ENCODE assay signal across 12 cellular contexts in the genomic region with DNA sequence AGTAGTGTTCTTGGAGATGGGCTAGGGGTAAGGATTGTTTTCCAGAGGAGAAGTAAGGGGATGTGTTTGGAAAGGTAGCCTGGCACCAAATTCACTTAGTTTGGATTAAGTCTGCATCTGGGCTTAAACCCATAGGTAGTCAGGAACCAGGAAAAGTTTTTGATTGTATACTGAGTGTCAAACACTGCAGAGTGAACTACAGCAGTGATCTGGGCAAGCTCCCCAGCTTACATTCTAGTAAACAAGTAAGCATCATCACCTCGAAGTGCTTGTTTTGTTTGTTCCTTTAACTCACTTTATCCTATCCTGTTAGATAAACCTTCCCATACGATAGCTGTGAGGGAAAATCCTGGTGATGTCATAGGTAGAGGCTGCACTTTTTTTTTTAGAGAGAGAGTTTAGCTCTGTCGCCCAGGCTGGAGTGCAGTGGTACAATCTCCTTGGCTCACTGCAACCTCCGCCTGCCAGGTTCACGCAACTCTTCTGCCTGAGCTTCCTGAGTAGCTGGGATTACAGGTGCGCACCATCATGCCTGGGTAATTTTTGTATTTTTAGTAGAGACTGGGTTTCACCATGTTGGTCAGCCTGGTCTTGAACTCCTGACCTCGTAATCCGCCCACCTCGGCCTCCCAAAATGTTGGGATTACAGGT. TPM values are rescaled to one million over a fixed set of nuclear protein-coding genes. Genes with fewer than 3 reads are reported as not detected.
DNase-seq lines count a peak whose midpoint lies in the region; ATAC-seq and TF ChIP-seq lines count a peak whose summit lies in the region.
"Had no signal": no experiment of that assay in that cellular context is flagged by ENCODE, and none has a peak within 500 bp of the region (broad histone marks: within the 10 kb centered on the region; RNA-seq: fewer than 3 reads in every experiment).

No MANE protein-coding gene starts in this region.

- peaks cover 58% of the 10 kb centered on the region for H3K4me1 Mint-ChIP-seq in activated naive CD4-positive, alpha-beta T cell treated with anti-CD3 and anti-CD28 coated beads for 36 hours (ENCODE audit: low read depth)
- H3K4me1 Mint-ChIP-seq in stimulated activated naive B cell treated with anti-CD40 and anti-IgM and Interleukin-4, amounts not matched to agents 10 μg/mL and 1 μg/mL and 100 μg/mL, for 72 hours: peaks cover 38 to 59% of the 10 kb centered on the region in 2 donors

- peaks cover 5% of the 10 kb centered on the region for H4K20me1 ChIP-seq in fibroblast of lung (ENCODE audit: control insufficient read depth, extremely low read depth, insufficient read depth, low read length)

- no peaks in the 10 kb centered on the region for H3K9me3 Mint-ChIP-seq in activated naive CD4-positive, alpha-beta T cell treated with anti-CD3 and anti-CD28 coated beads for 36 hours
- no peaks in the 10 kb centered on the region for H3K9me3 Mint-ChIP-seq in stimulated activated naive B cell treated with anti-CD40 and anti-IgM and Interleukin-4, amounts not matched to agents 10 μg/mL and 1 μg/mL and 100 μg/mL, for 72 hours

- H3K27me3 Mint-ChIP-seq in activated naive CD4-positive, alpha-beta T cell treated with anti-CD3 and anti-CD28 coated beads for 36 hours (ENCODE audit: low read depth): no peaks in the 10 kb centered on the region
- no peaks in the 10 kb centered on the region for H3K27me3 Mint-ChIP-seq in stimulated activated naive B cell treated with anti-CD40 and anti-IgM and Interleukin-4, amounts not matched to agents 10 μg/mL and 1 μg/mL and 100 μg/mL, for 72 hours

- no peak for ATAC-seq in RWPE2 (ENCODE audit: low read depth)
- no peak for ATAC-seq in stimulated activated naive B cell treated with anti-CD40 and anti-IgM and Interleukin-4, amounts not matched to agents 10 μg/mL and 1 μg/mL and 100 μg/mL, for 72 hours (replicated peaks)
- ATAC-seq in Right ventricle myocardium superior (ENCODE audit: poor library complexity): no peak
- ATAC-seq: left ventricle myocardium superior had no signal

- H3K27me3 ChIP-seq in RWPE2 (ENCODE audit: insufficient read depth, poor library complexity, severe bottlenecking) (no peaks in the 10 kb centered on the region), fibroblast of lung (ENCODE audit: control insufficient read depth, insufficient read depth, low read length) (no peaks in the 10 kb centered on the region), left ventricle myocardium inferior (ENCODE audit: low read depth) (no peaks in the 10 kb centered on the region)
- H3K27me3 ChIP-seq: spleen, stomach had no signal

- intact Hi-C loops in activated naive CD4-positive, alpha-beta T cell treated with anti-CD3 and anti-CD28 coated beads for 36 hours (cut with micrococcal nuclease): loop anchor here (1.0 to 10.0 kb wide), 2 partner anchors 8 to 1409 kb away; partner anchors contain the start of gene ZCCHC24
- intact Hi-C loops in Right ventricle myocardium superior (cut with DNase I) (no loop called here), left ventricle myocardium inferior (cut with micrococcal nuclease) (no loop called here)

- H3K36me3 Mint-ChIP-seq in activated naive CD4-positive, alpha-beta T cell treated with anti-CD3 and anti-CD28 coated beads for 36 hours (ENCODE audit: low read depth): peaks cover 64% of the 10 kb centered on the region
- H3K36me3 Mint-ChIP-seq in stimulated activated naive B cell treated with anti-CD40 and anti-IgM and Interleukin-4, amounts not matched to agents 10 μg/mL and 1 μg/mL and 100 μg/mL, for 72 hours: peaks cover 42 to 60% of the 10 kb centered on the region in 2 donors

- peaks cover 62% of the 10 kb centered on the region for H3K79me2 ChIP-seq in fibroblast of lung (ENCODE audit: control insufficient read depth, insufficient read depth, low read length)

- peak overlapping the region; percentile 87 for H3K27ac Mint-ChIP-seq in activated naive CD4-positive, alpha-beta T cell treated with anti-CD3 and anti-CD28 coated beads for 36 hours
- H3K27ac Mint-ChIP-seq in stimulated activated naive B cell treated with anti-CD40 and anti-IgM and Interleukin-4, amounts not matched to agents 10 μg/mL and 1 μg/mL and 100 μg/mL, for 72 hours: peak overlapping the region; percentile 97

- H3K4me1 ChIP-seq in RWPE2 (ENCODE audit: insufficient read depth, poor library complexity, severe bottlenecking) (peaks cover 32% of the 10 kb centered on the region), fibroblast of lung (ENCODE audit: control insufficient read depth, extremely low read depth, insufficient read depth, low read length) (peaks cover 10% of the 10 kb centered on the region), left ventricle myocardium inferior (peaks cover 49% of the 10 kb centered on the region)

- CTCF ChIA-PET in activated naive CD4-positive, alpha-beta T cell treated with anti-CD3 and anti-CD28 coated beads for 36 hours (lab: Charles Lee): interaction anchor here (3.0 kb wide), 1 partner anchor 11 kb away, joined by 23 read pairs; no protein-coding TSS in a partner anchor

- H3K9me3 ChIP-seq in RWPE2 (ENCODE audit: severe bottlenecking) (no peaks in the 10 kb centered on the region), fibroblast of lung (ENCODE audit: control insufficient read depth, insufficient read depth, low read depth, low read length) (no peaks in the 10 kb centered on the region), left ventricle myocardium inferior (replicated peaks) (no peaks in the 10 kb centered on the region)
- H3K9me3 ChIP-seq: spleen, stomach had no signal

- no peak overlapping the region for H2AFZ ChIP-seq in fibroblast of lung (ENCODE audit: low read length)

- H3K27ac ChIP-seq in RWPE2 (ENCODE audit: poor library complexity, severe bottlenecking) (peak overlapping the region; percentile 67), fibroblast of lung (ENCODE audit: insufficient read depth, low read length) (no peak overlapping the region), left ventricle myocardium inferior (replicated peaks) (no peak overlapping the region)
- H3K27ac ChIP-seq: spleen had no signal

- H3K4me3 Mint-ChIP-seq in activated naive CD4-positive, alpha-beta T cell treated with anti-CD3 and anti-CD28 coated beads for 36 hours: peak overlapping the region; percentile 88
- H3K4me3 Mint-ChIP-seq in stimulated activated naive B cell treated with anti-CD40 and anti-IgM and Interleukin-4, amounts not matched to agents 10 μg/mL and 1 μg/mL and 100 μg/mL, for 72 hours: peak overlapping the region; percentile 90 to 97

- peak overlapping the region; percentile 98 for H3K4me2 ChIP-seq in fibroblast of lung (ENCODE audit: extremely low read depth, insufficient read depth, low read length)

- H3K4me3 ChIP-seq in RWPE2 (ENCODE audit: severe bottlenecking) (no peak overlapping the region), fibroblast of lung (replicated peaks in 1 of 4; ENCODE audit: control extremely low read depth in 1 of 4, insufficient read depth in 1 of 4, low read depth in 3 of 4, low read length in 4 of 4) (peak overlapping the region in 2 of 4 experiments; percentile 2 to 36), left ventricle myocardium inferior (no peak overlapping the region)

- no peak for TF ChIP-seq CTCF in RWPE2 (IDR thresholded peaks at IDR 0.05; ENCODE audit: poor library complexity, severe bottlenecking)
- TF ChIP-seq CTCF in fibroblast of lung (conservative IDR thresholded peaks at IDR 0.05 in 1 of 2, IDR thresholded peaks at IDR 0.05 in 1 of 2; ENCODE audit: low read depth in 1 of 2, low read length in 2 of 2): no peak
- TF ChIP-seq CTCF in left ventricle myocardium inferior (IDR thresholded peaks at IDR 0.05; ENCODE audit: borderline replicate concordance): no peak

- H3K36me3 ChIP-seq in RWPE2 (ENCODE audit: low read depth) (peaks cover 69% of the 10 kb centered on the region), fibroblast of lung (ENCODE audit: control insufficient read depth, insufficient read depth, low read length) (peaks cover 27% of the 10 kb centered on the region), left ventricle myocardium inferior (peaks cover 60% of the 10 kb centered on the region)

- no peak for DNase-seq in activated naive CD4-positive, alpha-beta T cell treated with anti-CD3 and anti-CD28 coated beads for 36 hours
- DNase-seq in activated naive CD4-positive, alpha-beta T cell treated with Interleukin-2 at 50 U/mL for 16 hours: no peak
- DNase-seq in RWPE2 (ENCODE audit: low spot score) (no peak), fibroblast of lung (ENCODE audit: low read depth in 2 of 2) (no peak), Right ventricle myocardium superior (no peak), left ventricle myocardium inferior (no peak), NCI-H2029 treated with DMSO at 0.1 percent for 48 hours (lab: John Stamatoyannopoulos, UW) (no peak)
- no peak for DNase-seq in stimulated activated naive B cell treated with anti-CD40 and anti-IgM and Interleukin-4, amounts not matched to agents 10 μg/mL and 1 μg/mL and 100 μg/mL, for 72 hours
- DNase-seq: left ventricle myocardium superior, spleen, stomach, SW 1271 had no signal

- H3K9ac ChIP-seq in fibroblast of lung (ENCODE audit: insufficient read depth, low read length): no peak overlapping the region

RNA-seq across cellular contexts. Expression of gene RPS24, which starts 2.4 kb away (rescaled TPM):
- total RNA-seq in activated naive CD4-positive, alpha-beta T cell treated with anti-CD3 and anti-CD28 coated beads for 36 hours: 1,000 to 10,000 TPM; 2,424 to 2,524 TPM
- total RNA-seq in fibroblast of lung (1,917 and 3,148 TPM in 2 replicates), Right ventricle myocardium superior (716 TPM), left ventricle myocardium inferior (829 TPM)
- polyA plus RNA-seq in fibroblast of lung: 3,191 and 4,192 TPM in 2 replicates
- polyA plus RNA-seq in fibroblast of lung (2012): 2,428 and 3,118 TPM in 2 replicates
- polyA minus RNA-seq in fibroblast of lung (ENCODE audit: low replicate concordance): 95.0 and 127 TPM in 2 replicates

RNA-seq across cellular contexts. Expression of gene POLR3A, which starts 6.7 kb away (rescaled TPM):
- 10 to 100 TPM; 14.1 to 14.2 TPM for total RNA-seq in activated naive CD4-positive, alpha-beta T cell treated with anti-CD3 and anti-CD28 coated beads for 36 hours
- 14.1 and 16.8 TPM in 2 replicates for total RNA-seq in fibroblast of lung
- polyA plus RNA-seq in fibroblast of lung: 11.6 and 17.1 TPM in 2 replicates
- 9.4 and 12.2 TPM in 2 replicates for polyA plus RNA-seq in fibroblast of lung (2012)
- 15.7 and 16.1 TPM in 2 replicates for polyA minus RNA-seq in fibroblast of lung (ENCODE audit: low replicate concordance)
- 7.3 TPM for total RNA-seq in Right ventricle myocardium superior
- 8.2 TPM for total RNA-seq in left ventricle myocardium inferior
